1 cellular context compared by ENCODE assay signal in genomic region chr1:234611799-234612351, GRCh38.
TF ChIP-seq lines count a peak whose summit lies in the region.

No MANE protein-coding gene starts in this region.

TF ChIP-seq in HepG2, 621 proteins besides CTCF, POLR2A, EP300 and RAD21 (continued from another document and continues in another):
- TF ChIP-seq, protein P1, sequence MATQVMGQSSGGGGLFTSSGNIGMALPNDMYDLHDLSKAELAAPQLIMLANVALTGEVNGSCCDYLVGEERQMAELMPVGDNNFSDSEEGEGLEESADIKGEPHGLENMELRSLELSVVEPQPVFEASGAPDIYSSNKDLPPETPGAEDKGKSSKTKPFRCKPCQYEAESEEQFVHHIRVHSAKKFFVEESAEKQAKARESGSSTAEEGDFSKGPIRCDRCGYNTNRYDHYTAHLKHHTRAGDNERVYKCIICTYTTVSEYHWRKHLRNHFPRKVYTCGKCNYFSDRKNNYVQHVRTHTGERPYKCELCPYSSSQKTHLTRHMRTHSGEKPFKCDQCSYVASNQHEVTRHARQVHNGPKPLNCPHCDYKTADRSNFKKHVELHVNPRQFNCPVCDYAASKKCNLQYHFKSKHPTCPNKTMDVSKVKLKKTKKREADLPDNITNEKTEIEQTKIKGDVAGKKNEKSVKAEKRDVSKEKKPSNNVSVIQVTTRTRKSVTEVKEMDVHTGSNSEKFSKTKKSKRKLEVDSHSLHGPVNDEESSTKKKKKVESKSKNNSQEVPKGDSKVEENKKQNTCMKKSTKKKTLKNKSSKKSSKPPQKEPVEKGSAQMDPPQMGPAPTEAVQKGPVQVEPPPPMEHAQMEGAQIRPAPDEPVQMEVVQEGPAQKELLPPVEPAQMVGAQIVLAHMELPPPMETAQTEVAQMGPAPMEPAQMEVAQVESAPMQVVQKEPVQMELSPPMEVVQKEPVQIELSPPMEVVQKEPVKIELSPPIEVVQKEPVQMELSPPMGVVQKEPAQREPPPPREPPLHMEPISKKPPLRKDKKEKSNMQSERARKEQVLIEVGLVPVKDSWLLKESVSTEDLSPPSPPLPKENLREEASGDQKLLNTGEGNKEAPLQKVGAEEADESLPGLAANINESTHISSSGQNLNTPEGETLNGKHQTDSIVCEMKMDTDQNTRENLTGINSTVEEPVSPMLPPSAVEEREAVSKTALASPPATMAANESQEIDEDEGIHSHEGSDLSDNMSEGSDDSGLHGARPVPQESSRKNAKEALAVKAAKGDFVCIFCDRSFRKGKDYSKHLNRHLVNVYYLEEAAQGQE (IDR thresholded peaks at IDR 0.05; ENCODE audit: borderline replicate concordance in 1 of 2, low read depth in 1 of 2, low read length in 2 of 2): peak in 1 of 2 experiments; percentile 20; a peak in 1 of 4 replicates
- 0 out of 2 replicates have a peak, but pooled peaks have one; percentile 60 for TF ChIP-seq ZNF296 (CRISPR knock-in tag; conservative IDR thresholded peaks at IDR 0.05)
- TF ChIP-seq SMAD3 (CRISPR knock-in tag; IDR thresholded peaks at IDR 0.05): 0 out of 2 replicates have a peak, but pooled peaks have one; percentile 6
- peak; percentile 30 for TF ChIP-seq CBX1 (IDR thresholded peaks at IDR 0.05; ENCODE audit: low read depth)
- no peak for TF ChIP-seq MBNL3 (CRISPR knock-in tag; conservative IDR thresholded peaks at IDR 0.05)
- peak; percentile 66; the same call in 1 of the 2 replicates for TF ChIP-seq TARDBP (CRISPR knock-in tag; IDR thresholded peaks at IDR 0.05)
- peak; percentile 7; the same call in 1 of the 2 replicates for TF ChIP-seq E2F1 (CRISPR knock-in tag; IDR thresholded peaks at IDR 0.05)
- no peak for TF ChIP-seq MIXL1 (CRISPR knock-in tag; IDR thresholded peaks at IDR 0.05)
- peak; percentile 49; the same call in 1 of the 2 replicates for TF ChIP-seq JUNB (CRISPR knock-in tag; IDR thresholded peaks at IDR 0.05; ENCODE audit: borderline replicate concordance)
- TF ChIP-seq HOXA3 (CRISPR knock-in tag; IDR thresholded peaks at IDR 0.05): no peak
- TF ChIP-seq SRSF9 (IDR thresholded peaks at IDR 0.05; ENCODE audit: borderline replicate concordance, insufficient read depth, low read depth, low read length, poor library complexity, severe bottlenecking): no peak
- TF ChIP-seq KLF9 (CRISPR knock-in tag; IDR thresholded peaks at IDR 0.05; ENCODE audit: low read depth): no peak
- TF ChIP-seq, protein P2, sequence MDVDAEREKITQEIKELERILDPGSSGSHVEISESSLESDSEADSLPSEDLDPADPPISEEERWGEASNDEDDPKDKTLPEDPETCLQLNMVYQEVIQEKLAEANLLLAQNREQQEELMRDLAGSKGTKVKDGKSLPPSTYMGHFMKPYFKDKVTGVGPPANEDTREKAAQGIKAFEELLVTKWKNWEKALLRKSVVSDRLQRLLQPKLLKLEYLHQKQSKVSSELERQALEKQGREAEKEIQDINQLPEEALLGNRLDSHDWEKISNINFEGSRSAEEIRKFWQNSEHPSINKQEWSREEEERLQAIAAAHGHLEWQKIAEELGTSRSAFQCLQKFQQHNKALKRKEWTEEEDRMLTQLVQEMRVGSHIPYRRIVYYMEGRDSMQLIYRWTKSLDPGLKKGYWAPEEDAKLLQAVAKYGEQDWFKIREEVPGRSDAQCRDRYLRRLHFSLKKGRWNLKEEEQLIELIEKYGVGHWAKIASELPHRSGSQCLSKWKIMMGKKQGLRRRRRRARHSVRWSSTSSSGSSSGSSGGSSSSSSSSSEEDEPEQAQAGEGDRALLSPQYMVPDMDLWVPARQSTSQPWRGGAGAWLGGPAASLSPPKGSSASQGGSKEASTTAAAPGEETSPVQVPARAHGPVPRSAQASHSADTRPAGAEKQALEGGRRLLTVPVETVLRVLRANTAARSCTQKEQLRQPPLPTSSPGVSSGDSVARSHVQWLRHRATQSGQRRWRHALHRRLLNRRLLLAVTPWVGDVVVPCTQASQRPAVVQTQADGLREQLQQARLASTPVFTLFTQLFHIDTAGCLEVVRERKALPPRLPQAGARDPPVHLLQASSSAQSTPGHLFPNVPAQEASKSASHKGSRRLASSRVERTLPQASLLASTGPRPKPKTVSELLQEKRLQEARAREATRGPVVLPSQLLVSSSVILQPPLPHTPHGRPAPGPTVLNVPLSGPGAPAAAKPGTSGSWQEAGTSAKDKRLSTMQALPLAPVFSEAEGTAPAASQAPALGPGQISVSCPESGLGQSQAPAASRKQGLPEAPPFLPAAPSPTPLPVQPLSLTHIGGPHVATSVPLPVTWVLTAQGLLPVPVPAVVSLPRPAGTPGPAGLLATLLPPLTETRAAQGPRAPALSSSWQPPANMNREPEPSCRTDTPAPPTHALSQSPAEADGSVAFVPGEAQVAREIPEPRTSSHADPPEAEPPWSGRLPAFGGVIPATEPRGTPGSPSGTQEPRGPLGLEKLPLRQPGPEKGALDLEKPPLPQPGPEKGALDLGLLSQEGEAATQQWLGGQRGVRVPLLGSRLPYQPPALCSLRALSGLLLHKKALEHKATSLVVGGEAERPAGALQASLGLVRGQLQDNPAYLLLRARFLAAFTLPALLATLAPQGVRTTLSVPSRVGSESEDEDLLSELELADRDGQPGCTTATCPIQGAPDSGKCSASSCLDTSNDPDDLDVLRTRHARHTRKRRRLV (CRISPR knock-in tag; IDR thresholded peaks at IDR 0.05): no peak
- TF ChIP-seq ZBTB1 (CRISPR knock-in tag; IDR thresholded peaks at IDR 0.05; ENCODE audit: borderline replicate concordance): no peak
- TF ChIP-seq MYC (CRISPR knock-in tag; IDR thresholded peaks at IDR 0.05; ENCODE audit: borderline replicate concordance): no peak; the same call in 1 of the 2 replicates
- peak; percentile 68; the same call in 1 of the 2 replicates for TF ChIP-seq ZNF691 (CRISPR knock-in tag; IDR thresholded peaks at IDR 0.05; ENCODE audit: borderline replicate concordance, low read depth)
- TF ChIP-seq SALL2 (CRISPR knock-in tag; IDR thresholded peaks at IDR 0.05): no peak
- no peak; the same call in 1 of the 2 replicates for TF ChIP-seq ZNF17 (CRISPR knock-in tag; IDR thresholded peaks at IDR 0.05)
- TF ChIP-seq REPIN1 (CRISPR knock-in tag; IDR thresholded peaks at IDR 0.05; ENCODE audit: borderline replicate concordance, low read depth): peak; percentile 73; the same call in 1 of the 2 replicates
- TF ChIP-seq FOXA3 (CRISPR knock-in tag; IDR thresholded peaks at IDR 0.05): 0 out of 2 replicates have a peak, but pooled peaks have one; percentile 29
- peak; percentile 35; the same call in 1 of the 2 replicates for TF ChIP-seq ZBTB43 (CRISPR knock-in tag; conservative IDR thresholded peaks at IDR 0.05)
- no peak; the same call in 1 of the 2 replicates for TF ChIP-seq TFE3 (CRISPR knock-in tag; IDR thresholded peaks at IDR 0.05)
- peak; percentile 48; the same call in 1 of the 2 replicates for TF ChIP-seq SMYD3 (CRISPR knock-in tag; IDR thresholded peaks at IDR 0.05)
- TF ChIP-seq TIGD3 (CRISPR knock-in tag; IDR thresholded peaks at IDR 0.05; ENCODE audit: borderline replicate concordance): no peak
- TF ChIP-seq RBM22 (optimal IDR thresholded peaks at IDR 0.05; ENCODE audit: low read length): peak; percentile 98
- TF ChIP-seq ZNF281 (CRISPR knock-in tag; IDR thresholded peaks at IDR 0.05; ENCODE audit: borderline replicate concordance): peak; percentile 7; the same call in 1 of the 2 replicates
- peak; percentile 31; the same call in 1 of the 2 replicates for TF ChIP-seq STAG1 (CRISPR knock-in tag; IDR thresholded peaks at IDR 0.05)
- no peak for TF ChIP-seq LRRFIP1 (CRISPR knock-in tag; conservative IDR thresholded peaks at IDR 0.05)
- no peak for TF ChIP-seq HES4 (CRISPR knock-in tag; IDR thresholded peaks at IDR 0.05; ENCODE audit: borderline replicate concordance)
- no peak for TF ChIP-seq ZSCAN25 (CRISPR knock-in tag; IDR thresholded peaks at IDR 0.05)
- no peak for TF ChIP-seq ZSCAN29 (CRISPR knock-in tag; conservative IDR thresholded peaks at IDR 0.05)
- no peak for TF ChIP-seq ZSCAN22 (CRISPR knock-in tag; IDR thresholded peaks at IDR 0.05)
- TF ChIP-seq HNF4G (IDR thresholded peaks at IDR 0.05; ENCODE audit: borderline replicate concordance, low read depth, low read length): no peak
- TF ChIP-seq HNF4G (CRISPR knock-in tag; IDR thresholded peaks at IDR 0.05; ENCODE audit: borderline replicate concordance, low read depth): peak; percentile 60; the same call in 1 of the 2 replicates
- TF ChIP-seq SIN3A (IDR thresholded peaks at IDR 0.05; ENCODE audit: borderline replicate concordance, low read depth, low read length): no peak
- TF ChIP-seq GPN1 (CRISPR knock-in tag; IDR thresholded peaks at IDR 0.05; ENCODE audit: borderline replicate concordance): no peak
- TF ChIP-seq SMARCE1 (IDR thresholded peaks at IDR 0.05; ENCODE audit: borderline replicate concordance): no peak
- no peak for TF ChIP-seq ZNF781 (CRISPR knock-in tag; IDR thresholded peaks at IDR 0.05; ENCODE audit: borderline replicate concordance, not compliant biosample characterization)
- TF ChIP-seq ZNF615 (CRISPR knock-in tag; IDR thresholded peaks at IDR 0.05; ENCODE audit: borderline replicate concordance): no peak
